8 cellular contexts compared by ENCODE assay signal in the genomic region with DNA sequence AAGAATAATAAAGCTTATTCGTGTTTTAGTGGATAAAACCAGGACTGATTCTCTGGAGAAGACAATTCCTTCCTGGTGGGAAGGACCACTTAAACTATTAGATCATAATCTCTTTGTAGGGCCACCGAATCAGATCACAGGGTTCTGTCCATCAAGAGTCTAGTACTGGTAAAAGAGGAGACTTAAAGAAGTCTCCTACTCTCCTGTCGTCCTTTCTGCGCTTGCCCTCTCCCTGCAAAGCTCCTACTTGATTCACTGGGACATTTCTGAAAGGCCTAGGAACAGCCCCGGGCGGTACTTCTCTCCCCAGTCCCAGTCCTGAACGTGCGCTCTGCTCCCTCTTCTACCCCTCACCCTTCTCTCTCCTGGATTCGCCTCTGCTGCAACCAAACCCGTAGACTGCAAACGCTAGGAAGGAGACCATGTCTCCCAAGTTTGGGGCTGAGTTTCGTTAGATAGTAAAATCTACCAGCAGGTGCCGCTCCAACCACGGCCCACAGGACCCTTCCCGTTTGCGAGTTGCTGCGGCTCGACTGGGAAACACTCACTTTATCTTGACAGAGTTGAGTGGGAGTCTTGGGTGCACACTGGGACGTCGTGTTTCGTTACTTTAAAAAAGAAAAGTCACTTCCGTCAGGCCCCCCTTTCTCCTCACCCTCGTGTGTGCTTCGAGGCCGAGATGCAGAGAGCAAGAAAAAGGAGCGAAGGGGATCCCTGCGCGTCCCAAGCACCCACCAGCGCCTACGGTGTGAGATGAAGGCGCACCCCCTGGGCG. TPM values are rescaled to one million over a fixed set of nuclear protein-coding genes. Genes with fewer than 3 reads are reported as not detected.
A peak's percentile ranks its signal among the peaks of the same experiment; 100 is the strongest.
DNase-seq lines count a peak whose midpoint lies in the region; ATAC-seq, FAIRE-seq and TF ChIP-seq lines count a peak whose summit lies in the region.

No MANE protein-coding gene starts in this region.

- no peak for DNase-seq in GM12891 (ENCODE audit: insufficient read length, low spot score)
- peak; percentile 49 for DNase-seq in NCI-H2107 treated with DMSO at 0.1 percent for 48 hours (lab: John Stamatoyannopoulos, UW; ENCODE audit: unreplicated experiment)
- DNase-seq in WTC11 (ENCODE audit: low spot score) = peak; percentile 83
- peak; percentile 72 for DNase-seq in cerebellar cortex (ENCODE audit: low spot score)
- peak in 1 of 2 donors; percentile 58 for DNase-seq in left colon
- DNase-seq in stimulated activated CD4-positive, alpha-beta T cell treated with anti-CD3 and anti-CD28 coated beads, Interleukin-4, amount 100 ng/mL, for 1 hour = peak; percentile 71

- intact Hi-C loops in left colon (cut with DNase I, micrococcal nuclease) = loop anchor here in 1 of 2 donors (10.0 kb wide), 1 partner anchor 155 kb away; no protein-coding TSS in a partner anchor

- H3K4me1 Mint-ChIP-seq in WTC11 = peaks cover 15% of the 10 kb centered on the region

- peak; percentile 33 for TF ChIP-seq CTCF in WTC11 (IDR thresholded peaks at IDR 0.05)

- CTCF ChIA-PET in WTC11 (lab: Charles Lee) = interaction anchor here (0.6 to 3.6 kb wide), 21 partner anchors 12 to 212 kb away, joined by 3 to 24 read pairs (median 4); partner anchors contain the start of gene ADD2

- peak; percentile 13 for FAIRE-seq in GM12891 (lab: Jason Lieb, UNC)

- no peaks in the 10 kb centered on the region for H3K9me3 Mint-ChIP-seq in WTC11

- H3K4me3 Mint-ChIP-seq in WTC11 = peak overlapping the region; percentile 72

- H3K27me3 Mint-ChIP-seq in WTC11 (ENCODE audit: low read depth) = peaks cover 90% of the 10 kb centered on the region

- peak; percentile 92 for ATAC-seq in WTC11
- ATAC-seq in left colon = peak; percentile 43
- no peak for ATAC-seq in HG03378 (IDR thresholded peaks at IDR 0.05; ENCODE audit: unreplicated experiment)
- no peak for ATAC-seq in GM21526 (IDR thresholded peaks at IDR 0.05; ENCODE audit: low FRiP score, unreplicated experiment)

- POLR2A ChIA-PET in WTC11 (lab: Charles Lee) = no interaction called here

- H3K36me3 Mint-ChIP-seq in WTC11 = no peaks in the 10 kb centered on the region

- no peak for TF ChIP-seq POLR2A in GM12891 (IDR thresholded peaks at IDR 0.05; ENCODE audit: low read depth, low read length)

- H3K27ac Mint-ChIP-seq in WTC11 = no peak overlapping the region; the same call in 1 of the 2 replicates

TF ChIP-seq in GM12891, 5 proteins besides CTCF, POLR2A, EP300 and RAD21:
- no peak for TF ChIP-seq POLR2AphosphoS5 (IDR thresholded peaks at IDR 0.05; ENCODE audit: low read depth, low read length)
- no peak for TF ChIP-seq SPI1 (IDR thresholded peaks at IDR 0.05; ENCODE audit: low read depth, low read length)
- no peak for TF ChIP-seq PAX5 (IDR thresholded peaks at IDR 0.05; ENCODE audit: insufficient read depth, low read length, severe bottlenecking)
- no peak for TF ChIP-seq TAF1 (IDR thresholded peaks at IDR 0.05; ENCODE audit: low read depth, low read length)
- no peak for TF ChIP-seq POU2F2 (IDR thresholded peaks at IDR 0.05; ENCODE audit: low read depth, low read length)

TF ChIP-seq in WTC11, 78 proteins besides CTCF, POLR2A, EP300 and RAD21:
- TF ChIP-seq AFF4 (CRISPR knock-in tag; IDR thresholded peaks at IDR 0.05; ENCODE audit: borderline replicate concordance) = no peak
- TF ChIP-seq ZNF138 (CRISPR knock-in tag; conservative IDR thresholded peaks at IDR 0.05) = no peak
- TF ChIP-seq SP1 (CRISPR knock-in tag; conservative IDR thresholded peaks at IDR 0.05) = no peak
- TF ChIP-seq ZBTB21 (CRISPR knock-in tag; IDR thresholded peaks at IDR 0.05; ENCODE audit: borderline replicate concordance) = no peak
- 0 out of 2 replicates have a peak, but pooled peaks have one; percentile 14 for TF ChIP-seq TP53 (CRISPR knock-in tag; IDR thresholded peaks at IDR 0.05)
- no peak for TF ChIP-seq EMX1 (CRISPR knock-in tag; IDR thresholded peaks at IDR 0.05)
- 0 out of 2 replicates have a peak, but pooled peaks have one; percentile 13 for TF ChIP-seq GABPB1 (CRISPR knock-in tag; IDR thresholded peaks at IDR 0.05)
- no peak for TF ChIP-seq NFE2L1 (CRISPR knock-in tag; IDR thresholded peaks at IDR 0.05)
- TF ChIP-seq ZNF317 (CRISPR knock-in tag; IDR thresholded peaks at IDR 0.05; ENCODE audit: borderline replicate concordance, low read depth) = no peak
- TF ChIP-seq, protein P1, sequence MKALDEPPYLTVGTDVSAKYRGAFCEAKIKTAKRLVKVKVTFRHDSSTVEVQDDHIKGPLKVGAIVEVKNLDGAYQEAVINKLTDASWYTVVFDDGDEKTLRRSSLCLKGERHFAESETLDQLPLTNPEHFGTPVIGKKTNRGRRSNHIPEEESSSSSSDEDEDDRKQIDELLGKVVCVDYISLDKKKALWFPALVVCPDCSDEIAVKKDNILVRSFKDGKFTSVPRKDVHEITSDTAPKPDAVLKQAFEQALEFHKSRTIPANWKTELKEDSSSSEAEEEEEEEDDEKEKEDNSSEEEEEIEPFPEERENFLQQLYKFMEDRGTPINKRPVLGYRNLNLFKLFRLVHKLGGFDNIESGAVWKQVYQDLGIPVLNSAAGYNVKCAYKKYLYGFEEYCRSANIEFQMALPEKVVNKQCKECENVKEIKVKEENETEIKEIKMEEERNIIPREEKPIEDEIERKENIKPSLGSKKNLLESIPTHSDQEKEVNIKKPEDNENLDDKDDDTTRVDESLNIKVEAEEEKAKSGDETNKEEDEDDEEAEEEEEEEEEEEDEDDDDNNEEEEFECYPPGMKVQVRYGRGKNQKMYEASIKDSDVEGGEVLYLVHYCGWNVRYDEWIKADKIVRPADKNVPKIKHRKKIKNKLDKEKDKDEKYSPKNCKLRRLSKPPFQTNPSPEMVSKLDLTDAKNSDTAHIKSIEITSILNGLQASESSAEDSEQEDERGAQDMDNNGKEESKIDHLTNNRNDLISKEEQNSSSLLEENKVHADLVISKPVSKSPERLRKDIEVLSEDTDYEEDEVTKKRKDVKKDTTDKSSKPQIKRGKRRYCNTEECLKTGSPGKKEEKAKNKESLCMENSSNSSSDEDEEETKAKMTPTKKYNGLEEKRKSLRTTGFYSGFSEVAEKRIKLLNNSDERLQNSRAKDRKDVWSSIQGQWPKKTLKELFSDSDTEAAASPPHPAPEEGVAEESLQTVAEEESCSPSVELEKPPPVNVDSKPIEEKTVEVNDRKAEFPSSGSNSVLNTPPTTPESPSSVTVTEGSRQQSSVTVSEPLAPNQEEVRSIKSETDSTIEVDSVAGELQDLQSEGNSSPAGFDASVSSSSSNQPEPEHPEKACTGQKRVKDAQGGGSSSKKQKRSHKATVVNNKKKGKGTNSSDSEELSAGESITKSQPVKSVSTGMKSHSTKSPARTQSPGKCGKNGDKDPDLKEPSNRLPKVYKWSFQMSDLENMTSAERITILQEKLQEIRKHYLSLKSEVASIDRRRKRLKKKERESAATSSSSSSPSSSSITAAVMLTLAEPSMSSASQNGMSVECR (CRISPR knock-in tag; IDR thresholded peaks at IDR 0.05; ENCODE audit: borderline replicate concordance) = no peak
- no peak for TF ChIP-seq IRF2 (CRISPR knock-in tag; IDR thresholded peaks at IDR 0.05; ENCODE audit: borderline replicate concordance, low read depth)
- TF ChIP-seq JAZF1 (CRISPR knock-in tag; IDR thresholded peaks at IDR 0.05) = no peak
- TF ChIP-seq ZNF416 (CRISPR knock-in tag; IDR thresholded peaks at IDR 0.05) = no peak
TF ChIP-seq in WTC11: peak in this region for 2.

RNA-seq across cellular contexts. Expression of gene FIGLA, which starts 1.0 kb away (rescaled TPM):
- not detected for polyA plus RNA-seq in GM12891 (2012; ENCODE audit: low read depth, missing spikeins)
- total RNA-seq in WTC11 (2021) = not detected in 3 replicates
- total RNA-seq in left colon = not detected

RNA-seq across cellular contexts. Expression of gene ADD2, which starts 21.5 kb away (rescaled TPM):
- polyA plus RNA-seq in GM12891 (2012; ENCODE audit: low read depth, missing spikeins) = 0.03 TPM
- total RNA-seq in WTC11 (2021) = 164 to 196 TPM (median 187 TPM) in 3 replicates
- total RNA-seq in left colon = under 1 TPM; 0.21 to 0.61 TPM

RNA-seq across cellular contexts. Expression of gene CLEC4F, which starts 30.9 kb away (rescaled TPM):
- polyA plus RNA-seq in GM12891 (2012; ENCODE audit: low read depth, missing spikeins) = not detected
- total RNA-seq in WTC11 (2021) (not detected in 3 replicates), left colon (under 1 TPM in 1 of 2 donors, not detected in 1; 0.11 TPM)

RNA-seq across cellular contexts. Expression of gene CD207, which starts 46.1 kb away (rescaled TPM):
- not detected for polyA plus RNA-seq in GM12891 (2012; ENCODE audit: low read depth, missing spikeins)
- total RNA-seq in WTC11 (2021) = not detected in 3 replicates
- total RNA-seq in left colon = under 1 TPM in 1 of 2 donors, not detected in 1; 0.22 TPM

Comparison
In these comparisons a context has a peak if more than half of its experiments do, and no peak if none do; other contexts are left out.
1. ATAC-seq: peak in WTC11 (single experiment) and left colon (single experiment); none in HG03378 (single experiment) and GM21526 (single experiment).
2. RNA of gene ADD2, which starts 21.5 kb away (total RNA-seq): 164 to 196 TPM in WTC11; 0.21 to 0.61 TPM in left colon; every median in the first group is over 100 times any median in the second.